In the genomic region with DNA sequence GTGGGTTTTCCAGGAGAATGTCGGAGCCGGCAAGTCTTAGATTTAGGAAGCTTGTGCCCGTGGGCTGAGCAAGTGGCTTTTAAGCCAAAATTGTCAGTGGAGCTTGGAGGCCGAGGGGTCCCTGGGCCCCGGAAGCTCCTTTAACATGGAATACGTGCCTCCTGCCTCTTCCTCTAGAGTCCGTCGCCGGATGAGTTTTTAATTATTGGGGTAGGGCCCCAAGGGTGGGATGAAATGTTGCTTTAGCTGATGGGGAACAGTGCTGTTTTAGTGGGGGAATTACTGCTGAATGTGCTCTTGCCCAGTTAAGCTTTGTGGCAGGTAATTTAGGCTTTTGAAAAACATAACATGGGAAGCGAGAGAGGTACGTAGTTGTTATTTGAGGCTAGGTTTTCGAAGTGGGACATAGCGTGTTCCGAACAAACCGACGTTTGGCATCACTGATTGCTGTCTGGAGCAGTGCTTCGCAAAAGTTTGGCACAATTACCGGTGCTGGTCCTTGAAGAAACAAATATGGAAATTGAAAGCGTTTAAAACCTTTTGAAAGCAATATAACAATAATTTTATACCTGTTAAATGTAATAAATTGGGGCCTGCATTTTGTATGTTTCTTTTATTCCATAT, we compare ENCODE assay signal across 8 cellular contexts. TPM values are rescaled to one million over a fixed set of nuclear protein-coding genes. Genes with fewer than 3 reads are reported as not detected.
DNase-seq lines count a peak whose midpoint lies in the region; ATAC-seq and TF ChIP-seq lines count a peak whose summit lies in the region.

No MANE protein-coding gene starts in this region.

- H3K4me3 Mint-ChIP-seq in activated naive CD8-positive, alpha-beta T cell, result peak overlapping the region; percentile 99

- in situ Hi-C loops in HAP-1 (cut with MboI; ENCODE audit: low sequenced_read_pairs), result no loop called here

- intact Hi-C loops in right cardiac atrium (cut with DNase I), result no loop called here

- peak overlapping the region; percentile 96 to 99 (median 98) for H3K9ac ChIP-seq in skeletal muscle tissue (ENCODE audit: low read depth in 1 of 3, low read length in 3 of 3)

- peaks cover 31% of the 10 kb centered on the region for H3K36me3 Mint-ChIP-seq in activated naive CD8-positive, alpha-beta T cell

- no peaks in the 10 kb centered on the region for H3K27me3 Mint-ChIP-seq in activated naive CD8-positive, alpha-beta T cell

- H3K4me3 ChIP-seq in BE2C (ENCODE audit: low read depth, low read length) (peak overlapping the region; percentile 95), HAP-1 (peak overlapping the region; percentile 100), right cardiac atrium (ENCODE audit: low read length) (peak overlapping the region; percentile 59), skeletal muscle tissue (ENCODE audit: low read length in 3 of 3) (peak overlapping the region; percentile 96 to 100 (median 98))

- WGBS in right cardiac atrium, result under 1% methylated on average over 19 of the region's 19 CpGs

- H3K4me1 ChIP-seq in BE2C (no peaks in the 10 kb centered on the region; the same call in 1 of the 2 replicates), HAP-1 (peaks cover 18% of the 10 kb centered on the region), right cardiac atrium (ENCODE audit: control insufficient read depth, insufficient read depth, low read length) (peaks cover 4% of the 10 kb centered on the region), skeletal muscle tissue (ENCODE audit: control insufficient read depth in 3 of 3, insufficient read depth in 3 of 3, low read length in 3 of 3) (peaks cover 16 to 28% (median 23%) of the 10 kb centered on the region in 3 donors)

- DNase-seq in BE2C (no peak), HAP-1 (ENCODE audit: low spot score in 2 of 2) (no peak), right cardiac atrium (no peak), EL (no peak), NCI-H526 treated with DMSO at 0.1 percent for 48 hours (lab: John Stamatoyannopoulos, UW) (no peak), cortex of kidney (lab: John Stamatoyannopoulos, UW) (no peak)

- no peaks in the 10 kb centered on the region for H3K9me3 Mint-ChIP-seq in activated naive CD8-positive, alpha-beta T cell (ENCODE audit: low read depth)

- H3K9me3 ChIP-seq in BE2C (no peaks in the 10 kb centered on the region), HAP-1 (no peaks in the 10 kb centered on the region), right cardiac atrium (ENCODE audit: control insufficient read depth, low read length) (no peaks in the 10 kb centered on the region), skeletal muscle tissue (ENCODE audit: control insufficient read depth in 3 of 3, low read length in 3 of 3) (no peaks in the 10 kb centered on the region)

- peak overlapping the region; percentile 99 for H3K27ac Mint-ChIP-seq in activated naive CD8-positive, alpha-beta T cell

- H3K27me3 ChIP-seq in BE2C, result no peaks in the 10 kb centered on the region
- H3K27me3 ChIP-seq in HAP-1 (ENCODE audit: low read depth), result no peaks in the 10 kb centered on the region
- no peaks in the 10 kb centered on the region for H3K27me3 ChIP-seq in right cardiac atrium (ENCODE audit: control insufficient read depth, insufficient read depth)
- no peaks in the 10 kb centered on the region for H3K27me3 ChIP-seq in skeletal muscle tissue (ENCODE audit: control insufficient read depth in 3 of 3, insufficient read depth in 3 of 3, low read length in 3 of 3)

- H3K36me3 ChIP-seq in BE2C, result peaks cover 51% of the 10 kb centered on the region
- peaks cover 57% of the 10 kb centered on the region for H3K36me3 ChIP-seq in HAP-1 (replicated peaks)
- peaks cover 12 to 39% (median 34%) of the 10 kb centered on the region in 3 donors for H3K36me3 ChIP-seq in skeletal muscle tissue (ENCODE audit: control insufficient read depth in 3 of 3, insufficient read depth in 3 of 3, low read length in 3 of 3)

- H3K27ac ChIP-seq in right cardiac atrium (ENCODE audit: low read length) (peak overlapping the region; percentile 46), skeletal muscle tissue (ENCODE audit: low read depth, low read length) (peak overlapping the region; percentile 87)

- peaks cover 45% of the 10 kb centered on the region for H3K4me1 Mint-ChIP-seq in activated naive CD8-positive, alpha-beta T cell (ENCODE audit: low read depth)

- ATAC-seq in right cardiac atrium, result peak; percentile 17 to 24

- TF ChIP-seq CTCF in BE2C (IDR thresholded peaks at IDR 0.05; ENCODE audit: low read depth, low read length), result no peak

RNA-seq across cellular contexts. Expression of gene RPL5, which starts 0.8 kb away (rescaled TPM):
- 400 TPM for polyA plus RNA-seq in BE2C (2012; ENCODE audit: insufficient read depth, insufficient read length, low read depth)
- total RNA-seq in right cardiac atrium (100 to 1,000 TPM; 670 to 740 (median 678) TPM), skeletal muscle tissue (1,925 TPM)
- polyA plus RNA-seq in right cardiac atrium, result 1,138 TPM

RNA-seq across cellular contexts. Expression of gene EVI5, which starts 47.7 kb away (rescaled TPM):
- polyA plus RNA-seq in BE2C (2012; ENCODE audit: insufficient read depth, insufficient read length, low read depth), result 2.2 TPM
- 10 to 100 TPM; 42.9 to 58.1 (median 48.6) TPM for total RNA-seq in right cardiac atrium
- 5.9 TPM for polyA plus RNA-seq in right cardiac atrium
- total RNA-seq in skeletal muscle tissue, result 40.7 TPM
